In genomic region chr3:138442996-138443395, GRCh38 we compare ENCODE assay signal across 26 cellular contexts. TPM values are rescaled to one million over a fixed set of nuclear protein-coding genes. Genes with fewer than 3 reads are reported as not detected.
"Had no signal": no experiment of that assay in that cellular context is flagged by ENCODE, and none has a peak within 500 bp of the region (broad histone marks: within the 10 kb centered on the region; RNA-seq: fewer than 3 reads in every experiment).

No MANE protein-coding gene starts in this region.

- ATAC-seq: activated CD4-positive, alpha-beta T cell treated with anti-CD3 and anti-CD28 coated beads for 36 hours; body of pancreas; mucosa of descending colon; sciatic nerve; stimulated activated memory B cell treated with anti-CD40 and anti-IgM and Interleukin-4, amounts not matched to agents 10 μg/mL and 1 μg/mL and 100 μg/mL, for 72 hours; T-cell had no signal

- H3K4me3 ChIP-seq: body of pancreas, esophagus squamous epithelium, left lung, mucosa of descending colon, neural progenitor cell, SK-N-MC, testis, upper lobe of left lung had no signal

- H3K9ac ChIP-seq: neural progenitor cell had no signal

- H3K4me2 ChIP-seq: neural progenitor cell had no signal

- H3K4me1 ChIP-seq: body of pancreas, esophagus squamous epithelium, testis had no signal

- H3K27me3 ChIP-seq: body of pancreas, left lung, neural progenitor cell, testis, upper lobe of left lung had no signal

- H3K27ac ChIP-seq: body of pancreas, esophagus squamous epithelium, left lung, neural progenitor cell, SK-N-MC, testis had no signal

- H3K4me3 Mint-ChIP-seq: activated CD4-positive, alpha-beta memory T cell treated with anti-CD3 and anti-CD28 coated beads for 36 hours; activated CD4-positive, alpha-beta T cell treated with anti-CD3 and anti-CD28 coated beads for 36 hours; activated naive CD8-positive, alpha-beta T cell treated with anti-CD3 and anti-CD28 coated beads for 36 hours; activated T-helper 1 cell treated with anti-CD3 and anti-CD28 coated beads, Interleukin-12 subunit alpha, Interleukin-12 subunit beta, Interleukin-2, Interleukin-4 antibody, amounts not matched to agents 30 ng/mL and 10 ng/mL and 1 ng/mL, durations not matched to agents 14 hours and 24 hours and 36 hours; naive B cell; neural progenitor cell; stimulated activated memory B cell treated with anti-CD40 and anti-IgM and Interleukin-4, amounts not matched to agents 10 μg/mL and 1 μg/mL and 100 μg/mL, for 72 hours; T-cell; WTC11 had no signal

- DNase-seq: activated CD4-positive, alpha-beta memory T cell treated with anti-CD3 and anti-CD28 coated beads for 36 hours; activated CD4-positive, alpha-beta T cell treated with anti-CD3 and anti-CD28 coated beads for 36 hours; activated gamma-delta T cell treated with Interleukin-2 at 50 U/mL for 16 hours; activated naive CD8-positive, alpha-beta T cell treated with anti-CD3 and anti-CD28 coated beads for 36 hours; activated T-cell treated with anti-CD3 and anti-CD28 coated beads for 4 hours; amniotic stem cell; body of pancreas; effector CD4-positive, alpha-beta T cell; esophagus squamous epithelium; left lung; mammary epithelial cell; mucosa of descending colon; naive B cell; stimulated activated CD4-positive, alpha-beta T cell treated with anti-CD3 and anti-CD28 coated beads, Interleukin-4, amount 100 ng/mL, for 4 hours; T-cell; testis had no signal

- H2AFZ ChIP-seq: neural progenitor cell had no signal

- H3K9me3 Mint-ChIP-seq: activated CD4-positive, alpha-beta memory T cell treated with anti-CD3 and anti-CD28 coated beads for 36 hours; activated naive CD8-positive, alpha-beta T cell treated with anti-CD3 and anti-CD28 coated beads for 36 hours; activated T-helper 1 cell treated with anti-CD3 and anti-CD28 coated beads, Interleukin-12 subunit alpha, Interleukin-12 subunit beta, Interleukin-2, Interleukin-4 antibody, amounts not matched to agents 30 ng/mL and 10 ng/mL and 1 ng/mL, durations not matched to agents 14 hours and 24 hours and 36 hours; naive B cell; stimulated activated memory B cell treated with anti-CD40 and anti-IgM and Interleukin-4, amounts not matched to agents 10 μg/mL and 1 μg/mL and 100 μg/mL, for 72 hours; T-cell; WTC11 had no signal

- H3K27me3 Mint-ChIP-seq: activated CD4-positive, alpha-beta T cell treated with anti-CD3 and anti-CD28 coated beads for 36 hours had no signal

- H3K4me1 Mint-ChIP-seq: activated CD4-positive, alpha-beta T cell treated with anti-CD3 and anti-CD28 coated beads for 36 hours; activated naive CD8-positive, alpha-beta T cell treated with anti-CD3 and anti-CD28 coated beads for 36 hours; naive B cell; stimulated activated memory B cell treated with anti-CD40 and anti-IgM and Interleukin-4, amounts not matched to agents 10 μg/mL and 1 μg/mL and 100 μg/mL, for 72 hours; T-cell had no signal

- H3K27ac Mint-ChIP-seq: activated CD4-positive, alpha-beta memory T cell treated with anti-CD3 and anti-CD28 coated beads for 36 hours; activated CD4-positive, alpha-beta T cell treated with anti-CD3 and anti-CD28 coated beads for 36 hours; activated naive CD8-positive, alpha-beta T cell treated with anti-CD3 and anti-CD28 coated beads for 36 hours; activated T-helper 1 cell treated with anti-CD3 and anti-CD28 coated beads, Interleukin-12 subunit alpha, Interleukin-12 subunit beta, Interleukin-2, Interleukin-4 antibody, amounts not matched to agents 30 ng/mL and 10 ng/mL and 1 ng/mL, durations not matched to agents 14 hours and 24 hours and 36 hours; naive B cell; neural progenitor cell; stimulated activated memory B cell treated with anti-CD40 and anti-IgM and Interleukin-4, amounts not matched to agents 10 μg/mL and 1 μg/mL and 100 μg/mL, for 72 hours; T-cell; WTC11 had no signal

- H3K9me3 ChIP-seq: body of pancreas, esophagus squamous epithelium, left lung, mucosa of descending colon, testis, upper lobe of left lung had no signal

- H3K36me3 ChIP-seq: esophagus squamous epithelium, left lung, neural progenitor cell, upper lobe of left lung had no signal

- H3K36me3 Mint-ChIP-seq: activated CD4-positive, alpha-beta memory T cell treated with anti-CD3 and anti-CD28 coated beads for 36 hours; activated naive CD8-positive, alpha-beta T cell treated with anti-CD3 and anti-CD28 coated beads for 36 hours; naive B cell; neural progenitor cell; stimulated activated memory B cell treated with anti-CD40 and anti-IgM and Interleukin-4, amounts not matched to agents 10 μg/mL and 1 μg/mL and 100 μg/mL, for 72 hours; T-cell; WTC11 had no signal

RNA-seq across cellular contexts. Expression of gene ESYT3, which starts 8.6 kb away (rescaled TPM):
- total RNA-seq: endothelial cell of umbilical vein, glomerular endothelial cell, pulmonary artery endothelial cell had no signal
- polyA plus RNA-seq: endothelial cell of umbilical vein had no signal
